In genomic region chr15:98085003-98085639, GRCh38 we compare ENCODE assay signal across 8 cellular contexts.
A peak's percentile ranks its signal among the peaks of the same experiment; 100 is the strongest.
DNase-seq lines count a peak whose midpoint lies in the region; ATAC-seq, FAIRE-seq and TF ChIP-seq lines count a peak whose summit lies in the region.

No MANE protein-coding gene starts in this region.

- H3K36me3 Mint-ChIP-seq in astrocyte (ENCODE audit: low read depth, unreplicated experiment) = no peaks in the 10 kb centered on the region

- ATAC-seq in GM18505 (IDR thresholded peaks at IDR 0.05; ENCODE audit: unreplicated experiment) (no peak), HG02852 (IDR thresholded peaks at IDR 0.05; ENCODE audit: unreplicated experiment) (no peak)

- no peaks in the 10 kb centered on the region for H3K79me2 ChIP-seq in astrocyte (ENCODE audit: insufficient read depth, low read length)

- no peaks in the 10 kb centered on the region for H3K4me1 Mint-ChIP-seq in astrocyte (ENCODE audit: low read depth, unreplicated experiment)

- H3K4me1 ChIP-seq in HEK293 (ENCODE audit: control insufficient read depth, insufficient read depth, low read length) (0 out of 2 replicates have a peak, but pooled peaks cover 3% of the 10 kb centered on the region), astrocyte (ENCODE audit: insufficient read depth, low read length) (no peaks in the 10 kb centered on the region)

- no peak for TF ChIP-seq POLR2A in GM18505 (IDR thresholded peaks at IDR 0.05; ENCODE audit: borderline replicate concordance, extremely low read depth, insufficient read depth, insufficient read length)

- TF ChIP-seq CTCF in HEK293 (tag by site-specific recombination; IDR thresholded peaks at IDR 0.05) (no peak), astrocyte (IDR thresholded peaks at IDR 0.05; ENCODE audit: insufficient read depth, low read depth, low read length) (peak; percentile 67)

- CTCF ChIA-PET in HEK293 (lab: Yijun Ruan, JAX) = interaction anchor here (0.7 to 5.8 kb wide), 13 partner anchors 10 to 336 kb away, joined by 3 to 34 read pairs (median 4); no protein-coding TSS in a partner anchor

- no peak overlapping the region for H3K27ac Mint-ChIP-seq in astrocyte (ENCODE audit: unreplicated experiment)

- DNase-seq in DMS 273 treated with DMSO at 0.1 percent for 48 hours (lab: John Stamatoyannopoulos, UW) (peak; percentile 21), NCI-H774 (lab: John Stamatoyannopoulos, UW) (peak; percentile 15), astrocyte (ENCODE audit: low read depth) (peak; percentile 41), superior temporal gyrus (ENCODE audit: extremely low spot score) (peak; percentile 90)

- H3K27ac ChIP-seq in HEK293 (ENCODE audit: extremely low read depth, low read depth, low read length) = no peak overlapping the region
- no peak overlapping the region for H3K27ac ChIP-seq in astrocyte (ENCODE audit: low read depth, low read length)

- FAIRE-seq in astrocyte (lab: Jason Lieb, UNC) = peak; percentile 50
- FAIRE-seq in islet of Langerhans (lab: Jason Lieb, UNC) = peak; percentile 98

- H3K9me3 ChIP-seq in HEK293 (ENCODE audit: control insufficient read depth, insufficient read depth, low read depth, low read length) = no peaks in the 10 kb centered on the region
- no peaks in the 10 kb centered on the region for H3K9me3 ChIP-seq in astrocyte (ENCODE audit: insufficient read depth, low read depth, low read length)

- POLR2A ChIA-PET in HEK293 (lab: Yijun Ruan, JAX) = no interaction called here

- no peaks in the 10 kb centered on the region for H3K36me3 ChIP-seq in HEK293 (ENCODE audit: control insufficient read depth in 2 of 2, insufficient read depth in 1 of 2, low read length in 2 of 2)
- no peaks in the 10 kb centered on the region for H3K36me3 ChIP-seq in astrocyte (ENCODE audit: insufficient read depth, low read length)

- H3K4me3 ChIP-seq in HEK293 (ENCODE audit: low read depth, low read length) = no peak overlapping the region
- no peak overlapping the region for H3K4me3 ChIP-seq in astrocyte (ENCODE audit: insufficient read depth, low read depth, low read length)

- no peaks in the 10 kb centered on the region for H4K20me1 ChIP-seq in astrocyte (ENCODE audit: insufficient read depth, low read length)

- H3K4me2 ChIP-seq in astrocyte (ENCODE audit: low read length) = no peak overlapping the region

- H3K4me3 Mint-ChIP-seq in astrocyte (ENCODE audit: unreplicated experiment) = no peak overlapping the region

- peaks cover 4% of the 10 kb centered on the region for H3K9me3 Mint-ChIP-seq in astrocyte (ENCODE audit: unreplicated experiment)

- no peak overlapping the region for H3K9ac ChIP-seq in astrocyte (ENCODE audit: low read length)

- H3K27me3 ChIP-seq in astrocyte (ENCODE audit: insufficient read depth, low read length) = no peaks in the 10 kb centered on the region

- peaks cover 6% of the 10 kb centered on the region for H3K27me3 Mint-ChIP-seq in astrocyte (ENCODE audit: low read depth, unreplicated experiment)

- H2AFZ ChIP-seq in astrocyte (ENCODE audit: low read depth, low read length) = no peak overlapping the region

TF ChIP-seq in HEK293, 187 proteins besides CTCF, POLR2A, EP300 and RAD21:
- TF ChIP-seq ZNF654 (tag by site-specific recombination; IDR thresholded peaks at IDR 0.05; ENCODE audit: low read depth) = peak; percentile 40; the same call in 1 of the 2 replicates
- TF ChIP-seq ZNF16 (tag by site-specific recombination; IDR thresholded peaks at IDR 0.05; ENCODE audit: low read depth) = no peak
- TF ChIP-seq BCL6B (tag by site-specific recombination; IDR thresholded peaks at IDR 0.05) = peak; percentile 70

Comparison
In these comparisons a context has a peak if more than half of its experiments do, and no peak if none do; other contexts are left out.
1. DNase-seq: peak in every context shown above with its lines; median percentile 90 in superior temporal gyrus; 41 in astrocyte; 21 in DMS 273 treated with DMSO at 0.1 percent for 48 hours; 15 in NCI-H774.